In the genomic region with DNA sequence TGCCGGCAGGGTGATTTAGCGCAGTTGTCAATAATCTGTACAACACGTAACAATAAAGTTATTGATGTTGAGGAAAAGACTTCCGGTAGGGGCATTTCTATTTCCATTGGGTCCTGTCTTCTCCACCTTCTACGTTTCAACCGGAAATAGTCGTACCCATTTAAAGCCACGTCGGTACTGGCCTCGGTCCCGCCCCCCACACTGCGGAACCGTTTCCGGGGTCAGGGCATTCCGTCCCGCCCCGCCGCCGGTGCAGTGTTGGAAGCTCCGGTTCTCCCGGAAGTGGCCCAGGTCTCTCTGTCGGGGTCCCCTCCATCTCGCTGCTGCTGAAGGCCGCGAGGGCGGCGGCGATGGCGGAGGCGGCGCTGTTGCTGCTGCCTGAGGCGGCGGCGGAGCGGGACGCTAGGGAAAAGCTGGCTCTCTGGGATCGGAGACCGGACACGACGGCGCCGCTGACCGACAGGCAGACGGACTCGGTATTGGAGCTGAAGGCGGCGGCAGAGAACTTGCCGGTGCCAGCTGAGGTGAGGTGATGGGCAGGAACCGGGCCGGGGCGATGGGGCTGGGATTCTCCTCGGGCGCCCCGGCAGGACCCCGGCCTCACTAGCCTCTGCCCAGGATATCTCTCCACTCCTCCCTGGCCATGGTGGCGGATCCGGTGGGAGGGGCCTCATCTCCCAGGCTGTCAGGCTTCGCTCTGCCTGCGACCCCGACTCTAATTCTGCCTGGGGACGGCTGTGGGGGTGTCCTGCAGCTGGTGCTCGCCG, we compare ENCODE assay signal across 8 cellular contexts. TPM values are rescaled to one million over a fixed set of nuclear protein-coding genes. Genes with fewer than 3 reads are reported as not detected.
A peak's percentile ranks its signal among the peaks of the same experiment; 100 is the strongest.
DNase-seq lines count a peak whose midpoint lies in the region; ATAC-seq and TF ChIP-seq lines count a peak whose summit lies in the region.

A gene with protein sequence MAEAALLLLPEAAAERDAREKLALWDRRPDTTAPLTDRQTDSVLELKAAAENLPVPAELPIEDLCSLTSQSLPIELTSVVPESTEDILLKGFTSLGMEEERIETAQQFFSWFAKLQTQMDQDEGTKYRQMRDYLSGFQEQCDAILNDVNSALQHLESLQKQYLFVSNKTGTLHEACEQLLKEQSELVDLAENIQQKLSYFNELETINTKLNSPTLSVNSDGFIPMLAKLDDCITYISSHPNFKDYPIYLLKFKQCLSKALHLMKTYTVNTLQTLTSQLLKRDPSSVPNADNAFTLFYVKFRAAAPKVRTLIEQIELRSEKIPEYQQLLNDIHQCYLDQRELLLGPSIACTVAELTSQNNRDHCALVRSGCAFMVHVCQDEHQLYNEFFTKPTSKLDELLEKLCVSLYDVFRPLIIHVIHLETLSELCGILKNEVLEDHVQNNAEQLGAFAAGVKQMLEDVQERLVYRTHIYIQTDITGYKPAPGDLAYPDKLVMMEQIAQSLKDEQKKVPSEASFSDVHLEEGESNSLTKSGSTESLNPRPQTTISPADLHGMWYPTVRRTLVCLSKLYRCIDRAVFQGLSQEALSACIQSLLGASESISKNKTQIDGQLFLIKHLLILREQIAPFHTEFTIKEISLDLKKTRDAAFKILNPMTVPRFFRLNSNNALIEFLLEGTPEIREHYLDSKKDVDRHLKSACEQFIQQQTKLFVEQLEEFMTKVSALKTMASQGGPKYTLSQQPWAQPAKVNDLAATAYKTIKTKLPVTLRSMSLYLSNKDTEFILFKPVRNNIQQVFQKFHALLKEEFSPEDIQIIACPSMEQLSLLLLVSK (plus strand): TSS at position 253 of the 767 bp plus-strand sequence. CDS start 98 bp downstream, at position 351.

- peaks cover 17 to 22% of the 10 kb centered on the region in 2 donors for H3K36me3 Mint-ChIP-seq in activated naive CD4-positive, alpha-beta T cell treated with anti-CD3 and anti-CD28 coated beads, Interleukin-2, amount 50 U/mL, for 72 hours

- peak; percentile 12 for TF ChIP-seq CTCF in GM10266 (IDR thresholded peaks at IDR 0.05; ENCODE audit: control insufficient read depth, insufficient read depth, low read depth, missing control alignments)
- TF ChIP-seq CTCF in suprapubic skin (IDR thresholded peaks at IDR 0.05), result peak in 1 of 2 donors; percentile 40

- H3K4me1 ChIP-seq in suprapubic skin, result peaks cover 34% of the 10 kb centered on the region

- no peaks in the 10 kb centered on the region for H3K9me3 ChIP-seq in suprapubic skin

- H3K27ac ChIP-seq in suprapubic skin, result peak within 1 kb of the TSS; percentile 96

- ATAC-seq in HG02610 (IDR thresholded peaks at IDR 0.05; ENCODE audit: unreplicated experiment), result peak; percentile 93
- peak; percentile 99 to 100 for ATAC-seq in activated naive CD4-positive, alpha-beta T cell treated with anti-CD3 and anti-CD28 coated beads, Interleukin-2, amount 50 U/mL, for 72 hours

- peak; percentile 94 for DNase-seq in GM10266 (ENCODE audit: extremely low spot score)
- DNase-seq in NCI-H1092 treated with DMSO at 0.1 percent for 48 hours (lab: John Stamatoyannopoulos, UW), result peak; percentile 97
- peak; percentile 92 for DNase-seq in SKM-1 (lab: John Stamatoyannopoulos, UW; ENCODE audit: unreplicated experiment)
- DNase-seq in activated naive CD4-positive, alpha-beta T cell treated with anti-CD3 and anti-CD28 coated beads, Interleukin-2, amount 50 U/mL, for 72 hours (ENCODE audit: low spot score in 2 of 2), result peak; percentile 92
- DNase-seq in globus pallidus (ENCODE audit: low spot score), result peak; percentile 96
- DNase-seq in nucleus accumbens (lab: John Stamatoyannopoulos, UW), result peak; percentile 66 to 96 (median 90)
- peak; percentile 96 to 97 for DNase-seq in suprapubic skin (ENCODE audit: low spot score in 2 of 2)

- 2% methylated on average over 21 of the region's 63 CpGs for WGBS in suprapubic skin

- H3K27me3 ChIP-seq in suprapubic skin, result no peaks in the 10 kb centered on the region

- no peaks in the 10 kb centered on the region for H3K9me3 Mint-ChIP-seq in activated naive CD4-positive, alpha-beta T cell treated with anti-CD3 and anti-CD28 coated beads, Interleukin-2, amount 50 U/mL, for 72 hours

- peak; percentile 29 to 75 for TF ChIP-seq POLR2A in suprapubic skin (IDR thresholded peaks at IDR 0.05)

- peak within 1 kb of the TSS; percentile 98 for H3K4me3 ChIP-seq in suprapubic skin

- TF ChIP-seq EP300 in suprapubic skin (IDR thresholded peaks at IDR 0.05), result no peak

- no peaks in the 10 kb centered on the region for H3K36me3 ChIP-seq in suprapubic skin

- H3K27ac Mint-ChIP-seq in activated naive CD4-positive, alpha-beta T cell treated with anti-CD3 and anti-CD28 coated beads, Interleukin-2, amount 50 U/mL, for 72 hours, result peak within 1 kb of the TSS; percentile 91 to 98

RNA-seq across cellular contexts. Expression of the gene that starts here (rescaled TPM):
- total RNA-seq in activated naive CD4-positive, alpha-beta T cell treated with anti-CD3 and anti-CD28 coated beads, Interleukin-2, amount 50 U/mL, for 72 hours, result 10 to 100 TPM; 18.6 to 20.6 TPM
- 10 to 100 TPM; 23.8 to 70.5 (median 31.7) TPM for total RNA-seq in suprapubic skin

Comparison
In these comparisons a context has a peak if more than half of its experiments do, and no peak if none do; other contexts are left out.
1. Peak in every context shown above with its lines: DNase-seq, ATAC-seq, H3K4me3 ChIP-seq and H3K27ac ChIP-seq.